In the genomic region with DNA sequence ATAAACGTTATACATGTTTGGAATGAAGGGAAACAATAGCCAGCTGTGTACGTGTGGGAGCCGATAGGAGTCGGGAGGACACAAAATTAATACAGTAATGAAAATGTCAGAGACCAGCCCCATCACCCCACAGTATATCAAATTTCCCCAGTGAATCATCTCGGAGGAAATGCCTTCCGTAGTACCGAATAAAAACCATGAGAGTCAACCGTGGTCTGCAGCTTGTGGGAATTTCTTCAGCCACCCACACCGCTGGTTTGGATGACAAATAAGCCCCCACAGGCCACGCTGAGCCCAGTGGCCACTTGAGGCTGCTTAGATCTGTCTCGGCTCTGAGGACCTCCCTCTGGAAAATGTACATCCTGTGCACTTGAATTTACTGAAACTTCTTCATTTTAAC, we compare ENCODE assay signal across 16 cellular contexts.
A peak's percentile ranks its signal among the peaks of the same experiment; 100 is the strongest.
DNase-seq lines count a peak whose midpoint lies in the region; ATAC-seq and TF ChIP-seq lines count a peak whose summit lies in the region.
"Had no signal": no experiment of that assay in that cellular context is flagged by ENCODE, and none has a peak within 500 bp of the region (broad histone marks: within the 10 kb centered on the region; RNA-seq: fewer than 3 reads in every experiment).

No MANE protein-coding gene starts in this region.

- H3K4me3 ChIP-seq in astrocyte of the cerebellum (ENCODE audit: low read depth, low read length) (no peak overlapping the region), stomach (no peak overlapping the region)

- peak; percentile 89 for DNase-seq in H4 (ENCODE audit: low spot score)
- peak; percentile 91 for DNase-seq in astrocyte of the cerebellum (ENCODE audit: low read depth)
- DNase-seq in kidney tubule cell (ENCODE audit: low spot score), result peak; percentile 40
- DNase-seq in stomach, result no peak
- no peak for DNase-seq in GM13976 (ENCODE audit: low spot score)
- DNase-seq in DMS79 treated with DMSO at 0.1 percent for 48 hours (lab: John Stamatoyannopoulos, UW), result no peak
- no peak for DNase-seq in NCI-H345 treated with DMSO at 0.1 percent for 48 hours (lab: John Stamatoyannopoulos, UW; ENCODE audit: unreplicated experiment)
- DNase-seq: activated CD4-positive, CD25-positive, alpha-beta regulatory T cell; activated effector memory CD4-positive, alpha-beta T cell treated with anti-CD3 and anti-CD28 coated beads, Interleukin-2, amount 50 U/mL, for 16 hours; DND-41; effector memory CD4-positive, alpha-beta T cell; immature natural killer cell; NCI-H1694; OCI-M1; retina had no signal

- peak overlapping the region in 4 of 5 donors; percentile 30 to 77 (median 61) for H3K27ac ChIP-seq in stomach

- TF ChIP-seq POLR2A in stomach (IDR thresholded peaks at IDR 0.05), result no peak

- H3K36me3 ChIP-seq in stomach, result no peaks in the 10 kb centered on the region

- no peak for TF ChIP-seq CTCF in astrocyte of the cerebellum (IDR thresholded peaks at IDR 0.05; ENCODE audit: low read depth, low read length, missing control alignments)
- TF ChIP-seq CTCF in stomach (IDR thresholded peaks at IDR 0.05), result no peak
- no peak for TF ChIP-seq CTCF in GM13976 (IDR thresholded peaks at IDR 0.05; ENCODE audit: borderline replicate concordance, control extremely low read depth, extremely low read depth, insufficient read depth, missing control alignments)

- no peak for TF ChIP-seq EP300 in stomach (IDR thresholded peaks at IDR 0.05)

- no peak for ATAC-seq in HG03025 (IDR thresholded peaks at IDR 0.05; ENCODE audit: low FRiP score, unreplicated experiment)

- in situ Hi-C loops in astrocyte of the cerebellum (cut with HindIII; ENCODE audit: low sequenced_read_pairs) (no loop called here), GM13976 (cut with MboI; ENCODE audit: low sequenced_read_pairs, unreplicated experiment) (no loop called here)

- 58 to 72% (median 66%) methylated on average over 11 of the region's 11 CpGs for WGBS in stomach, 5 donors

- H3K27me3 ChIP-seq in stomach, result no peaks in the 10 kb centered on the region

- H3K9me3 ChIP-seq in stomach, result no peaks in the 10 kb centered on the region

- peaks cover 0 to 21% (median 5%) of the 10 kb centered on the region in 4 donors for H3K4me1 ChIP-seq in stomach

- intact Hi-C loops in stomach (cut with DNase I; ENCODE audit: low total_unique reads), result no loop called here

Comparison
In these comparisons a context has a peak if more than half of its experiments do, and no peak if none do; other contexts are left out.
1. DNase-seq: peak in H4 (single experiment), astrocyte of the cerebellum (single experiment) and kidney tubule cell (single experiment); none in stomach (single experiment), GM13976 (single experiment), DMS79 treated with DMSO at 0.1 percent for 48 hours (single experiment) and NCI-H345 treated with DMSO at 0.1 percent for 48 hours (single experiment).